Comparison of ENCODE assay signal across 16 cellular contexts in the genomic region with DNA sequence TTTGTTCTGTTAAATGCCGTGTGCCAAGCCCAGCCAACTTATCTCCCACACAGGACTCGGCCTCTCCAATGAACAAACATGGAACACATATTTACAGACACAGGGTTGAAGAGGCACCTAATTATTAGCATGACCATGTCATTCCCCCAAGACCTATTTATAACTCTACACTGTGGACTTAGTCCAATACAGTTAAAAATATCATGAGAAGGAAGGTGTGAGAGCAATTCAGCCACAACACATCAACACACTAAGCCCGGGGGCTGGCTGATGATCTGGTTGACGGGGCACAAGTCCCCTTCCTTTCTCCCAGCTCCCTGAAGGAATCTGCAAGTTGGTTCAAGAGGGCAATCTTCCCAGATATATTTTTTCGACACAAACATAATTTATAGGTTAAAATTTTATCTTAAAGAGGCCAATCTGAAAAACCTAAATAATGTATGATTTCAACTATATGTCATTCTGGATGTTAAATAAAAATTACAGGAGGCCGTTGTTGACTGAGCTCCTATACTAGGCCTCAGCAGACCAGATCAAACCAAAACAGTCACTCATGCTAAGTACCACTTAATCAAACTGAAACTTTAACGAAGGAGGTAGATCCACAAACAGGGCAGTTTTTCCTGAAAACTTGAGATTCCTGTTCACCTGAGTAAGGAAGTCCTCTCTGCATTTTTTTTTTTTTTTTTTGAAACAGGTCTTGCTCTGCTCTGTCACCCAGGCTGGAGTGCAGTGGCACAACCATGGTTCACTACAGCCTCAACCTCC.
"Had no signal": no experiment of that assay in that cellular context is flagged by ENCODE, and none has a peak within 500 bp of the region (broad histone marks: within the 10 kb centered on the region; RNA-seq: fewer than 3 reads in every experiment).

No MANE protein-coding gene starts in this region.

- H3K4me1 ChIP-seq: vagina had no signal

- DNase-seq: activated CD4-positive, alpha-beta T cell treated with anti-CD3 and anti-CD28 coated beads, Interleukin-2, amount 50 U/mL, for 4 hours; activated effector memory CD4-positive, alpha-beta T cell treated with anti-CD3 and anti-CD28 coated beads, Interleukin-2, amount 50 U/mL, for 16 hours; activated T-cell treated with anti-CD3 and anti-CD28 coated beads, Interleukin-2, amount 50 U/mL, for 1 hour; amygdala; dermis blood vessel endothelial cell; naive thymus-derived CD8-positive, alpha-beta T cell; nucleus accumbens; stimulated activated CD4-positive, alpha-beta T cell treated with anti-CD3 and anti-CD28 coated beads, Interleukin-12 subunit alpha, Interleukin-12 subunit beta, amount 100 ng/mL, for 4 hours; stimulated activated naive CD8-positive, alpha-beta T cell treated with anti-CD3 and anti-CD28 coated beads, Interleukin-15, amount 100 ng/mL, for 72 hours; T-helper 2 cell had no signal

- H3K9me3 ChIP-seq: vagina had no signal

- H3K4me3 Mint-ChIP-seq: activated naive CD8-positive, alpha-beta T cell; brain; naive thymus-derived CD8-positive, alpha-beta T cell; stimulated activated naive CD8-positive, alpha-beta T cell treated with anti-CD3 and anti-CD28 coated beads, Interleukin-15, amount 100 ng/mL, for 72 hours had no signal

- H3K27me3 Mint-ChIP-seq: activated naive CD8-positive, alpha-beta T cell; brain; naive thymus-derived CD8-positive, alpha-beta T cell; stimulated activated naive CD8-positive, alpha-beta T cell treated with anti-CD3 and anti-CD28 coated beads, Interleukin-15, amount 100 ng/mL, for 72 hours had no signal

- H3K27ac ChIP-seq: thoracic aorta, vagina had no signal

- H3K36me3 ChIP-seq: thoracic aorta, vagina had no signal

- H3K4me3 ChIP-seq: thoracic aorta, vagina had no signal

- H3K4me1 Mint-ChIP-seq: brain had no signal

- ATAC-seq: naive thymus-derived CD8-positive, alpha-beta T cell; sciatic nerve; SK-N-SH treated with all-trans-retinoic acid at 6 μM for 48 hours; stimulated activated naive CD8-positive, alpha-beta T cell treated with anti-CD3 and anti-CD28 coated beads, Interleukin-15, amount 100 ng/mL, for 72 hours had no signal

- H3K27me3 ChIP-seq: vagina had no signal

- H3K27ac Mint-ChIP-seq: activated naive CD8-positive, alpha-beta T cell; brain had no signal
